In the genomic region with DNA sequence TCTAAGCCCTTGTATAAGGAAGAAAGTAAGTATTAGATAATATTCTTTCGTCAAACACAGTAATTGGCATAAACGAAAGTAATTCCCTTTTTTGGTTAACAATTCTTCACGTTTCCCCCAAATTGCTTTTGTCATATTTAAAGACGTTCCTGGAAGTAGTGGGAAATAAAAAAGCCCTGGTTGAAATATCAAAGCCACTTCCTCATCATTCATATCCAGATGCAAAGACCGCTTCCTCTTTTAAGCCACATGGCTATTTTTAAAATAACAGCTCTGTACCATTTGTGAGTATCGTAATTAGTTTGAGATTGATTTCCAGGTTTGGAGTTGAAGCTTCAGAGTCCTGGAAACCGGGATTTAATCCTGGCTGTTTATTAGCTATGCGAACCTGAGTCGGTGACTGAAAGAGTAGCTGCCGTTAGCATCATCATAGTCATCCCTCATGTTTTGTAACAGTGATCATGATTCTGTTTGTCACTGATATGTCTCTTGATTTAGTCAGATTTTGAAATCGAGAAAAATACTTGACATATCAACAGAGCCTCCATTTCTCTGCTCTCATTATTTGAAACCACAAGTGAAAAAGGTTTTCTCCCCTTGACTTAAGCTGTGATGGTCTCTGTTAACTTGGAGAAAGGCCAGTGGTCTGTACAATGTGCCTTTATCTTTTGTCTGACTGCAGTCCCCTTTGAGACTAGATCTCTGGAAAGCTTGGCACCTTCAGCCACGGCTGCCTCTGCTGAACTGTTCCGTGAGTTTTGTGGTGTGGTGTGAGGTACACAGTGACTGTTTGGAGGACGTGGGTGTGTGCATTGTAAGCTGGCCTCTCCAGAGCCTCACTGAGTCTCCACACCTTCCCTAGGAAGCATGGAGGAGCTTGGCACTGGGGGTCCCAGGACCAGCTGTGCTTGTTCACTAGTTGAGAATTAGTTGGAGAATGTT, we compare ENCODE assay signal across 12 cellular contexts. TPM values are rescaled to one million over a fixed set of nuclear protein-coding genes. Genes with fewer than 3 reads are reported as not detected.
DNase-seq lines count a peak whose midpoint lies in the region; FAIRE-seq and TF ChIP-seq lines count a peak whose summit lies in the region.
"Had no signal": no experiment of that assay in that cellular context is flagged by ENCODE, and none has a peak within 500 bp of the region (broad histone marks: within the 10 kb centered on the region; RNA-seq: fewer than 3 reads in every experiment).

No MANE protein-coding gene starts in this region.

- H3K27ac Mint-ChIP-seq in activated T-helper 2 cell treated with anti-CD3 and anti-CD28 coated beads, Interferon-gamma antibody, Interleukin-2, Interleukin-4, amounts not matched to agents 10 μg/mL and 5 μg/mL and 100 μg/mL, durations not matched to agents 14 hours and 24 hours and 36 hours = peak overlapping the region; percentile 25

- no peaks in the 10 kb centered on the region for H3K27me3 Mint-ChIP-seq in activated T-helper 2 cell treated with anti-CD3 and anti-CD28 coated beads, Interferon-gamma antibody, Interleukin-2, Interleukin-4, amounts not matched to agents 10 μg/mL and 5 μg/mL and 100 μg/mL, durations not matched to agents 14 hours and 24 hours and 36 hours (ENCODE audit: low read depth)

- H3K4me3 Mint-ChIP-seq in activated T-helper 2 cell treated with anti-CD3 and anti-CD28 coated beads, Interferon-gamma antibody, Interleukin-2, Interleukin-4, amounts not matched to agents 10 μg/mL and 5 μg/mL and 100 μg/mL, durations not matched to agents 14 hours and 24 hours and 36 hours (ENCODE audit: low read depth) = no peak overlapping the region

- H3K9me3 ChIP-seq in BLaER1 = no peaks in the 10 kb centered on the region
- H3K9me3 ChIP-seq in kidney (ENCODE audit: control insufficient read depth in 1 of 2, low read length in 2 of 2) = no peaks in the 10 kb centered on the region
- H3K9me3 ChIP-seq in GM23248 (ENCODE audit: low read depth) = no peaks in the 10 kb centered on the region

- TF ChIP-seq CTCF in kidney (IDR thresholded peaks at IDR 0.05; ENCODE audit: borderline replicate concordance, extremely low read depth, insufficient read depth) = no peak

- H3K9me2 ChIP-seq in GM23248 (ENCODE audit: insufficient read depth) = no peaks in the 10 kb centered on the region

- peaks cover 53% of the 10 kb centered on the region for H3K36me3 ChIP-seq in BLaER1
- peaks cover 34 to 62% of the 10 kb centered on the region in 2 donors for H3K36me3 ChIP-seq in kidney (ENCODE audit: control insufficient read depth in 1 of 2, insufficient read depth in 2 of 2, low read length in 2 of 2)
- peaks cover 77% of the 10 kb centered on the region for H3K36me3 ChIP-seq in GM23248 (ENCODE audit: low read depth)

- no peak overlapping the region for H2AFZ ChIP-seq in GM23248

- in situ Hi-C loops in GM23248 (cut with MboI) = no loop called here

- H3K27ac ChIP-seq in BLaER1 = peak overlapping the region; percentile 55
- H3K27ac ChIP-seq in kidney (ENCODE audit: low read depth in 2 of 2, low read length in 2 of 2) = no peak overlapping the region
- H3K27ac ChIP-seq in GM23248 = no peak overlapping the region

- H3K9ac ChIP-seq in BLaER1 = peak overlapping the region; percentile 3; the same call in 1 of the 2 replicates
- H3K9ac ChIP-seq in kidney (ENCODE audit: low read length in 2 of 2) = no peak overlapping the region
- no peak overlapping the region for H3K9ac ChIP-seq in GM23248

- no peaks in the 10 kb centered on the region for H3K9me3 Mint-ChIP-seq in activated T-helper 2 cell treated with anti-CD3 and anti-CD28 coated beads, Interferon-gamma antibody, Interleukin-2, Interleukin-4, amounts not matched to agents 10 μg/mL and 5 μg/mL and 100 μg/mL, durations not matched to agents 14 hours and 24 hours and 36 hours

- intact Hi-C loops in activated T-helper 2 cell treated with anti-CD3 and anti-CD28 coated beads, Interferon-gamma antibody, Interleukin-2, Interleukin-4, amounts not matched to agents 10 μg/mL and 5 μg/mL and 100 μg/mL, durations not matched to agents 14 hours and 24 hours and 36 hours (cut with micrococcal nuclease) = no loop called here
- intact Hi-C loops in kidney (cut with DNase I) = no loop called here

- H4K20me1 ChIP-seq in BLaER1 (no peaks in the 10 kb centered on the region), GM23248 (ENCODE audit: insufficient read depth) (no peaks in the 10 kb centered on the region)

- peak; percentile 92 to 96 for DNase-seq in Kasumi-1 (lab: John Stamatoyannopoulos, UW)
- DNase-seq in activated T-helper 2 cell treated with anti-CD3 and anti-CD28 coated beads, Interferon-gamma antibody, Interleukin-2, Interleukin-4, amounts not matched to agents 10 μg/mL and 5 μg/mL and 100 μg/mL, durations not matched to agents 14 hours and 24 hours and 36 hours (ENCODE audit: low spot score) = no peak
- peak; percentile 48 for DNase-seq in medulla oblongata (ENCODE audit: extremely low spot score)
- DNase-seq in kidney = no peak
- no peak for DNase-seq in inferior parietal cortex (ENCODE audit: extremely low spot score)
- no peak for DNase-seq in GM23248
- no peak for DNase-seq in hepatic stellate cell (ENCODE audit: low spot score)
- DNase-seq: NCI-H345; stimulated activated CD4-positive, alpha-beta T cell treated with anti-CD3 and anti-CD28 coated beads, Interleukin-12 subunit alpha, Interleukin-12 subunit beta, amount 100 ng/mL, for 4 hours; SW 1271 had no signal

- H3K36me3 Mint-ChIP-seq in activated T-helper 2 cell treated with anti-CD3 and anti-CD28 coated beads, Interferon-gamma antibody, Interleukin-2, Interleukin-4, amounts not matched to agents 10 μg/mL and 5 μg/mL and 100 μg/mL, durations not matched to agents 14 hours and 24 hours and 36 hours (ENCODE audit: low read depth) = peaks cover 78% of the 10 kb centered on the region

- 96 to 97% methylated on average over 14 of the region's 14 CpGs for WGBS in GM23248 (ENCODE audit: low coverage in 1 of 2, low lambda C conversion rate in 2 of 2, missing lambda C conversion rate in 2 of 2), 2 experiments

- H3K79me2 ChIP-seq in GM23248 (ENCODE audit: insufficient read depth) = no peaks in the 10 kb centered on the region

- H3K27me3 ChIP-seq in BLaER1 (no peaks in the 10 kb centered on the region), GM23248 (replicated peaks; ENCODE audit: insufficient read depth) (no peaks in the 10 kb centered on the region)

- peak overlapping the region; percentile 78 for H3K4me2 ChIP-seq in BLaER1
- no peak overlapping the region for H3K4me2 ChIP-seq in GM23248 (ENCODE audit: unreplicated experiment)

- H3F3A ChIP-seq in GM23248 (ENCODE audit: insufficient read depth) = no peaks in the 10 kb centered on the region; the same call in 1 of the 2 replicates

- peaks cover 33% of the 10 kb centered on the region for H3K4me1 ChIP-seq in BLaER1
- H3K4me1 ChIP-seq in kidney (ENCODE audit: control insufficient read depth in 1 of 2, insufficient read depth in 1 of 2, low read depth in 1 of 2, low read length in 2 of 2) = no peaks in the 10 kb centered on the region
- no peaks in the 10 kb centered on the region for H3K4me1 ChIP-seq in GM23248 (ENCODE audit: insufficient read depth)

- H3K4me3 ChIP-seq in BLaER1 (peak overlapping the region; percentile 36; the same call in 1 of the 2 replicates), kidney (ENCODE audit: low read length in 2 of 2) (no peak overlapping the region), GM23248 (no peak overlapping the region)

- peaks cover 16% of the 10 kb centered on the region for H3K4me1 Mint-ChIP-seq in activated T-helper 2 cell treated with anti-CD3 and anti-CD28 coated beads, Interferon-gamma antibody, Interleukin-2, Interleukin-4, amounts not matched to agents 10 μg/mL and 5 μg/mL and 100 μg/mL, durations not matched to agents 14 hours and 24 hours and 36 hours (ENCODE audit: low read depth)

- no peak for FAIRE-seq in kidney (lab: Jason Lieb, UNC)
- FAIRE-seq: colon had no signal

RNA-seq across cellular contexts. Expression of a gene that starts 18.1 kb away (rescaled TPM):
- total RNA-seq in activated T-helper 2 cell treated with anti-CD3 and anti-CD28 coated beads, Interferon-gamma antibody, Interleukin-2, Interleukin-4, amounts not matched to agents 10 μg/mL and 5 μg/mL and 100 μg/mL, durations not matched to agents 14 hours and 24 hours and 36 hours = 49.0 and 53.2 TPM in 2 replicates
- 55.0 TPM for total RNA-seq in kidney
- 76.9 TPM for polyA plus RNA-seq in kidney (ENCODE audit: insufficient read depth, low read depth, low replicate concordance)
- 41.2 and 50.6 TPM in 2 replicates for total RNA-seq in GM23248 (2014; rRNA removed; shearing (Covaris generic))
- 109 and 116 TPM in 2 replicates for polyA plus RNA-seq in GM23248 (2016; fragmentation: Nextera tagmentation; extraction: Ambion mirVana)

RNA-seq across cellular contexts. Expression of a gene that starts 43.2 kb away (rescaled TPM):
- 73.3 and 78.5 TPM in 2 replicates for total RNA-seq in activated T-helper 2 cell treated with anti-CD3 and anti-CD28 coated beads, Interferon-gamma antibody, Interleukin-2, Interleukin-4, amounts not matched to agents 10 μg/mL and 5 μg/mL and 100 μg/mL, durations not matched to agents 14 hours and 24 hours and 36 hours
- 0.50 TPM for total RNA-seq in kidney
- polyA plus RNA-seq in kidney (ENCODE audit: insufficient read depth, low read depth, low replicate concordance) (not detected), GM23248 (2016; fragmentation: Nextera tagmentation; extraction: Ambion mirVana) (4.6 and 4.7 TPM in 2 replicates)
- 3.4 and 5.2 TPM in 2 replicates for total RNA-seq in GM23248 (2014; rRNA removed; shearing (Covaris generic))

Comparison
In these comparisons a context has a peak if more than half of its experiments do, and no peak if none do; other contexts are left out.
1. DNase-seq: peak in Kasumi-1 (2 of 2) and medulla oblongata (single experiment); none in activated T-helper 2 cell treated with anti-CD3 and anti-CD28 coated beads, Interferon-gamma antibody, Interleukin-2, Interleukin-4, amounts not matched to agents 10 μg/mL and 5 μg/mL and 100 μg/mL, durations not matched to agents 14 hours and 24 hours and 36 hours (single experiment), kidney (single experiment), inferior parietal cortex (single experiment), GM23248 (single experiment) and hepatic stellate cell (single experiment).
2. RNA of a gene that starts 43.2 kb away (total RNA-seq): 73.3 to 78.5 TPM in activated T-helper 2 cell treated with anti-CD3 and anti-CD28 coated beads, Interferon-gamma antibody, Interleukin-2, Interleukin-4, amounts not matched to agents 10 μg/mL and 5 μg/mL and 100 μg/mL, durations not matched to agents 14 hours and 24 hours and 36 hours; 3.4 to 5.2 TPM in GM23248 and 0.50 TPM in kidney (single experiment); every median in the first group is over 10 times any median in the second.